ENCODE assay signal across 9 cellular contexts in the genomic region with DNA sequence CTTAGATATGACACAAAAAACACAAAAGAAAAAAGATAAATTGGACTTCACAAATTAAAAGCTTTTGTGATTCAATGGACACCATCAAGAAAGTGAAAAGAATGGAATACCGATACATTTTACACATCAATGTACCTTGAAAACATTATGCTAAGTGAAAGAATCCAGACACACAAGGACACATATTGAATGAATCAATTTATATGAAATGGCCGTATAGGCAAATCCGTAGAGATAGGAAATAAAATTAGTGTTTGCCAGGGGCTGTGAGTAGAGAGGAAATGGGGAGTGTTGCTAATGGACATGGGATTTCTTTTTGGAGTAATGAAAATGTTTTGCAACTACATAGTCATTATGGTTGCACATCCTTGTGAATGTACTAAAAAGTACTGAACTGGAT. TPM values are rescaled to one million over a fixed set of nuclear protein-coding genes. Genes with fewer than 3 reads are reported as not detected.
"Had no signal": no experiment of that assay in that cellular context is flagged by ENCODE, and none has a peak within 500 bp of the region (broad histone marks: within the 10 kb centered on the region; RNA-seq: fewer than 3 reads in every experiment).

No MANE protein-coding gene starts in this region.

- H2AFZ ChIP-seq: GM23248, GM23338 had no signal

- ATAC-seq: GM23338, HCT116 had no signal

- H3K27ac ChIP-seq: GM23248 had no signal

- H3K9me3 ChIP-seq: HAP-1 had no signal

- H3K9ac ChIP-seq: GM23248 had no signal

- DNase-seq: GM23248, GOT3, H7, H9, HCEC 1CT, HFFc6 had no signal

- H3K36me3 ChIP-seq: HAP-1 had no signal

- H3K4me2 ChIP-seq: GM23338 had no signal

- H3K4me3 ChIP-seq: GM23248, GM23338, HAP-1 had no signal

RNA-seq across cellular contexts. Expression of a gene that starts 3.1 kb away (rescaled TPM):
- polyA plus RNA-seq: GM23248, GM23338 had no signal
